Comparison of ENCODE assay signal across 1 cellular context in the genomic region with DNA sequence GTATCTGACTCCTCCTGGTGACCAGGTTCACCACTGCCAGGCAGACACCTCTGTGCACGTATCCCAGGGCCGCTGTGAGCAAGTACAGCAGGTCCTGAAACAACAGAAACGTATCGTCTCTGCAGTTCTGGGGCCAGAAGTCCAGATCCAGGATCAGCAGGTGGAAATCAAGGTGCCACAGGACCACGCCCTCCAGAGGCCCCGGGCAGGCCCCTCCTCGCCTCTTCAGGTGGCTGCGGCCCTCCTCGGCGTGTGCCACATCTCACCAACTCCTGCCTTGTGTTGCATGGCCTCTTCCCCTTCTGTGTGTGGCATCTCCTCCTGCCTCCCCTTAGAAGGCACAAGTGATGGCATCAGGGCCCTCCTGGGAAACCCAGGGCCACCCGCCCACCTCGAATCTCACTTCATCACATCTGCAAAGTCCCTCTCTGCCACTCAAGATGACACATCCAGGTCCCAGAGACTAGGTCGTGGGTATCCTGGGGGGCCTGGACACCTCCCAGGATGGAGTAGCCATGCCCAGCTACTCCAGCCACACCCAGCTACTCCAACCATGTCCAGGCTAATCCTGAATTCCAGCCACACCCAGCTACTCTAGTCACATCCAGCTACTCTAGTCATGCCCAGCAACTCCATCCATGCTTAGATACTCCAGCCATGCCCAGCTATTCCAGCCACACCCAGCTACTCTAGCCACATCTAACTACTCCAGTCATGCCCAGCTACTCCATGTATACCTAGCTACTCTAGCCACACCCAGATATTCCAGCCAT.
TF ChIP-seq lines count a peak whose summit lies in the region.

No MANE protein-coding gene starts in this region.

TF ChIP-seq in WTC11, 78 proteins besides CTCF, POLR2A, EP300 and RAD21 (continued from another document):
- TF ChIP-seq, protein P1, sequence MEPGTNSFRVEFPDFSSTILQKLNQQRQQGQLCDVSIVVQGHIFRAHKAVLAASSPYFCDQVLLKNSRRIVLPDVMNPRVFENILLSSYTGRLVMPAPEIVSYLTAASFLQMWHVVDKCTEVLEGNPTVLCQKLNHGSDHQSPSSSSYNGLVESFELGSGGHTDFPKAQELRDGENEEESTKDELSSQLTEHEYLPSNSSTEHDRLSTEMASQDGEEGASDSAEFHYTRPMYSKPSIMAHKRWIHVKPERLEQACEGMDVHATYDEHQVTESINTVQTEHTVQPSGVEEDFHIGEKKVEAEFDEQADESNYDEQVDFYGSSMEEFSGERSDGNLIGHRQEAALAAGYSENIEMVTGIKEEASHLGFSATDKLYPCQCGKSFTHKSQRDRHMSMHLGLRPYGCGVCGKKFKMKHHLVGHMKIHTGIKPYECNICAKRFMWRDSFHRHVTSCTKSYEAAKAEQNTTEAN (CRISPR knock-in tag; IDR thresholded peaks at IDR 0.05) = no peak
- TF ChIP-seq, protein P2, sequence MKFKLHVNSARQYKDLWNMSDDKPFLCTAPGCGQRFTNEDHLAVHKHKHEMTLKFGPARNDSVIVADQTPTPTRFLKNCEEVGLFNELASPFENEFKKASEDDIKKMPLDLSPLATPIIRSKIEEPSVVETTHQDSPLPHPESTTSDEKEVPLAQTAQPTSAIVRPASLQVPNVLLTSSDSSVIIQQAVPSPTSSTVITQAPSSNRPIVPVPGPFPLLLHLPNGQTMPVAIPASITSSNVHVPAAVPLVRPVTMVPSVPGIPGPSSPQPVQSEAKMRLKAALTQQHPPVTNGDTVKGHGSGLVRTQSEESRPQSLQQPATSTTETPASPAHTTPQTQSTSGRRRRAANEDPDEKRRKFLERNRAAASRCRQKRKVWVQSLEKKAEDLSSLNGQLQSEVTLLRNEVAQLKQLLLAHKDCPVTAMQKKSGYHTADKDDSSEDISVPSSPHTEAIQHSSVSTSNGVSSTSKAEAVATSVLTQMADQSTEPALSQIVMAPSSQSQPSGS (CRISPR knock-in tag; IDR thresholded peaks at IDR 0.05; ENCODE audit: borderline replicate concordance, low read depth) = no peak
- TF ChIP-seq, protein P3, sequence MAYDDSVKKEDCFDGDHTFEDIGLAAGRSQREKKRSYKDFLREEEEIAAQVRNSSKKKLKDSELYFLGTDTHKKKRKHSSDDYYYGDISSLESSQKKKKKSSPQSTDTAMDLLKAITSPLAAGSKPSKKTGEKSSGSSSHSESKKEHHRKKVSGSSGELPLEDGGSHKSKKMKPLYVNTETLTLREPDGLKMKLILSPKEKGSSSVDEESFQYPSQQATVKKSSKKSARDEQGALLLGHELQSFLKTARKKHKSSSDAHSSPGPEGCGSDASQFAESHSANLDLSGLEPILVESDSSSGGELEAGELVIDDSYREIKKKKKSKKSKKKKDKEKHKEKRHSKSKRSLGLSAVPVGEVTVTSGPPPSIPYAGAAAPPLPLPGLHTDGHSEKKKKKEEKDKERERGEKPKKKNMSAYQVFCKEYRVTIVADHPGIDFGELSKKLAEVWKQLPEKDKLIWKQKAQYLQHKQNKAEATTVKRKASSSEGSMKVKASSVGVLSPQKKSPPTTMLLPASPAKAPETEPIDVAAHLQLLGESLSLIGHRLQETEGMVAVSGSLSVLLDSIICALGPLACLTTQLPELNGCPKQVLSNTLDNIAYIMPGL (CRISPR knock-in tag; IDR thresholded peaks at IDR 0.05) = no peak
- TF ChIP-seq SOX15 (CRISPR knock-in tag; IDR thresholded peaks at IDR 0.05) (no peak), ZNF317 (CRISPR knock-in tag; IDR thresholded peaks at IDR 0.05; ENCODE audit: borderline replicate concordance, low read depth) (no peak), ZNF263 (CRISPR knock-in tag; IDR thresholded peaks at IDR 0.05; ENCODE audit: low read depth) (no peak), TEAD4 (CRISPR knock-in tag; IDR thresholded peaks at IDR 0.05) (no peak), GTF2I (CRISPR knock-in tag; conservative IDR thresholded peaks at IDR 0.05) (no peak), SP1 (CRISPR knock-in tag; conservative IDR thresholded peaks at IDR 0.05) (no peak), ZNF232 (CRISPR knock-in tag; IDR thresholded peaks at IDR 0.05) (no peak), FOXJ3 (CRISPR knock-in tag; IDR thresholded peaks at IDR 0.05; ENCODE audit: borderline replicate concordance) (no peak)
- TF ChIP-seq, protein P4, sequence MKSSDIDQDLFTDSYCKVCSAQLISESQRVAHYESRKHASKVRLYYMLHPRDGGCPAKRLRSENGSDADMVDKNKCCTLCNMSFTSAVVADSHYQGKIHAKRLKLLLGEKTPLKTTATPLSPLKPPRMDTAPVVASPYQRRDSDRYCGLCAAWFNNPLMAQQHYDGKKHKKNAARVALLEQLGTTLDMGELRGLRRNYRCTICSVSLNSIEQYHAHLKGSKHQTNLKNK (CRISPR knock-in tag; IDR thresholded peaks at IDR 0.05) = no peak
- TF ChIP-seq, protein P5, sequence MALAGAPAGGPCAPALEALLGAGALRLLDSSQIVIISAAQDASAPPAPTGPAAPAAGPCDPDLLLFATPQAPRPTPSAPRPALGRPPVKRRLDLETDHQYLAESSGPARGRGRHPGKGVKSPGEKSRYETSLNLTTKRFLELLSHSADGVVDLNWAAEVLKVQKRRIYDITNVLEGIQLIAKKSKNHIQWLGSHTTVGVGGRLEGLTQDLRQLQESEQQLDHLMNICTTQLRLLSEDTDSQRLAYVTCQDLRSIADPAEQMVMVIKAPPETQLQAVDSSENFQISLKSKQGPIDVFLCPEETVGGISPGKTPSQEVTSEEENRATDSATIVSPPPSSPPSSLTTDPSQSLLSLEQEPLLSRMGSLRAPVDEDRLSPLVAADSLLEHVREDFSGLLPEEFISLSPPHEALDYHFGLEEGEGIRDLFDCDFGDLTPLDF (CRISPR knock-in tag; IDR thresholded peaks at IDR 0.05) = no peak
- TF ChIP-seq, protein P6, sequence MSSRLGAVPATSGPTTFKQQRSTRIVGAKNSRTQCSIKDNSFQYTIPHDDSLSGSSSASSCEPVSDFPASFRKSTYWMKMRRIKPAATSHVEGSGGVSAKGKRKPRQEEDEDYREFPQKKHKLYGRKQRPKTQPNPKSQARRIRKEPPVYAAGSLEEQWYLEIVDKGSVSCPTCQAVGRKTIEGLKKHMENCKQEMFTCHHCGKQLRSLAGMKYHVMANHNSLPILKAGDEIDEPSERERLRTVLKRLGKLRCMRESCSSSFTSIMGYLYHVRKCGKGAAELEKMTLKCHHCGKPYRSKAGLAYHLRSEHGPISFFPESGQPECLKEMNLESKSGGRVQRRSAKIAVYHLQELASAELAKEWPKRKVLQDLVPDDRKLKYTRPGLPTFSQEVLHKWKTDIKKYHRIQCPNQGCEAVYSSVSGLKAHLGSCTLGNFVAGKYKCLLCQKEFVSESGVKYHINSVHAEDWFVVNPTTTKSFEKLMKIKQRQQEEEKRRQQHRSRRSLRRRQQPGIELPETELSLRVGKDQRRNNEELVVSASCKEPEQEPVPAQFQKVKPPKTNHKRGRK (CRISPR knock-in tag; IDR thresholded peaks at IDR 0.05; ENCODE audit: borderline replicate concordance) = no peak
